12 cellular contexts compared by ENCODE assay signal in the genomic region with DNA sequence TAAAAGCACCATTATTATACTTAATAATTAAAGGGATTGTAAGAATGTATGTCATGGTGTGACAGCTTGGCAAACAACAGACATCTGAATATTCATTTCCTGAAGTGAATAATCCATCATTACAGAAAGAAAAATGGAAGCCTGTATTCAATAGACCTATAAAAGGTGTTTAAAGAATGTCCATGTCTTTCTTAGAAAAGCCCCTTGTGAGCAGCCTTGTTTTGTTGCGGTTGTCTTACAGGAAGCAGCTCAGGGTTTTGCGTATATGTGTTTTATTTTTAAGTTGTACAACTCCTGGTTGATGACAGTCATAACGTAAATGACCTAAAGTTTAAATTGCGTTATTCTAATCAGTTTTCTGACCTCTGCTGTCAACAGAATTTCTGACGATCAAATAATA. TPM values are rescaled to one million over a fixed set of nuclear protein-coding genes. Genes with fewer than 3 reads are reported as not detected.
A peak's percentile ranks its signal among the peaks of the same experiment; 100 is the strongest.
DNase-seq lines count a peak whose midpoint lies in the region; ATAC-seq and TF ChIP-seq lines count a peak whose summit lies in the region.
"Had no signal": no experiment of that assay in that cellular context is flagged by ENCODE, and none has a peak within 500 bp of the region (broad histone marks: within the 10 kb centered on the region; RNA-seq: fewer than 3 reads in every experiment).

No MANE protein-coding gene starts in this region.

- no peaks in the 10 kb centered on the region for H3K9me3 ChIP-seq in heart right ventricle
- H3K9me3 ChIP-seq: testis had no signal

- no peaks in the 10 kb centered on the region for H3K27me3 Mint-ChIP-seq in natural killer cell (ENCODE audit: low read depth in 2 of 2)

- H3K27ac Mint-ChIP-seq in natural killer cell, result peak overlapping the region; percentile 82 to 89
- H3K27ac Mint-ChIP-seq: endodermal cell had no signal

- no peak overlapping the region for H3K4me3 ChIP-seq in heart right ventricle
- H3K4me3 ChIP-seq in urinary bladder (ENCODE audit: low read depth, low read length), result no peak overlapping the region
- H3K4me3 ChIP-seq: testis had no signal

- intact Hi-C loops in heart right ventricle (cut with DNase I) (loop anchor here in 1 of 10 donors (10.0 kb wide), 1 partner anchor 101 kb away; no protein-coding TSS in a partner anchor), left ventricle myocardium superior (cut with micrococcal nuclease) (no loop called here), natural killer cell (cut with micrococcal nuclease) (no loop called here)

- no peaks in the 10 kb centered on the region for H3K27me3 ChIP-seq in heart right ventricle
- H3K27me3 ChIP-seq: testis had no signal

- H3K4me1 Mint-ChIP-seq in natural killer cell, result peaks cover 64 to 67% of the 10 kb centered on the region in 2 donors

- WGBS in heart right ventricle, 2 donors, result 67 to 76% methylated on average over 5 of the region's 5 CpGs
- WGBS in urinary bladder, result 87% methylated on average over 5 of the region's 5 CpGs

- ATAC-seq in heart right ventricle (no peak), left ventricle myocardium superior (no peak), natural killer cell (peak; percentile 59 to 79 (median 70)), HG03108 (IDR thresholded peaks at IDR 0.05; ENCODE audit: unreplicated experiment) (no peak)

- DNase-seq in heart right ventricle, result no peak
- no peak for DNase-seq in left ventricle myocardium superior
- peak; percentile 38 for DNase-seq in central memory CD4-positive, alpha-beta T cell
- DNase-seq in natural killer cell, result no peak
- no peak for DNase-seq in middle frontal gyrus (ENCODE audit: extremely low spot score, low spot score)
- DNase-seq in NCI-H1930 (lab: John Stamatoyannopoulos, UW), result no peak
- DNase-seq: EL, endodermal cell, NCI-H1105 treated with DMSO at 0.1 percent for 48 hours, testis had no signal

- H3K4me1 ChIP-seq in heart right ventricle (peaks cover 5 to 100% (median 83%) of the 10 kb centered on the region in 9 donors), urinary bladder (ENCODE audit: insufficient read depth) (peaks cover 2% of the 10 kb centered on the region)

- no peak for TF ChIP-seq CTCF in heart right ventricle (IDR thresholded peaks at IDR 0.05)
- TF ChIP-seq CTCF in natural killer cell (IDR thresholded peaks at IDR 0.05), result no peak

- H3K27ac ChIP-seq in heart right ventricle, result peak overlapping the region; percentile 17 to 80 (median 65)
- peak overlapping the region; percentile 32 for H3K27ac ChIP-seq in urinary bladder (ENCODE audit: low read depth)
- H3K27ac ChIP-seq: testis had no signal

- peak overlapping the region; percentile 21 for H3K4me3 Mint-ChIP-seq in natural killer cell
- H3K4me3 Mint-ChIP-seq: endodermal cell had no signal

- H3K36me3 ChIP-seq in heart right ventricle (no peaks in the 10 kb centered on the region), urinary bladder (ENCODE audit: insufficient read depth) (peaks cover 3% of the 10 kb centered on the region)

- H3K9me3 Mint-ChIP-seq in natural killer cell, result no peaks in the 10 kb centered on the region
- H3K9me3 Mint-ChIP-seq: endodermal cell had no signal

- no peaks in the 10 kb centered on the region for H3K36me3 Mint-ChIP-seq in natural killer cell

RNA-seq across cellular contexts. Expression of gene CAST, which starts 53.8 kb away (rescaled TPM):
- 100 to 1,000 TPM; 385 to 783 (median 535) TPM for total RNA-seq in heart right ventricle
- 100 to 1,000 TPM; 174 to 245 TPM for polyA plus RNA-seq in heart right ventricle
- 523 TPM for total RNA-seq in left ventricle myocardium superior
- 100 to 1,000 TPM; 364 to 414 (median 376) TPM for total RNA-seq in natural killer cell
- total RNA-seq in urinary bladder, result 231 TPM
- 152 TPM for polyA plus RNA-seq in urinary bladder

Comparison
In these comparisons a context has a peak if more than half of its experiments do, and no peak if none do; other contexts are left out.
1. ATAC-seq: peak in natural killer cell (3 of 3); none in heart right ventricle (0 of 8), left ventricle myocardium superior (single experiment) and HG03108 (single experiment).